ENCODE assay signal across 8 cellular contexts in the genomic region with DNA sequence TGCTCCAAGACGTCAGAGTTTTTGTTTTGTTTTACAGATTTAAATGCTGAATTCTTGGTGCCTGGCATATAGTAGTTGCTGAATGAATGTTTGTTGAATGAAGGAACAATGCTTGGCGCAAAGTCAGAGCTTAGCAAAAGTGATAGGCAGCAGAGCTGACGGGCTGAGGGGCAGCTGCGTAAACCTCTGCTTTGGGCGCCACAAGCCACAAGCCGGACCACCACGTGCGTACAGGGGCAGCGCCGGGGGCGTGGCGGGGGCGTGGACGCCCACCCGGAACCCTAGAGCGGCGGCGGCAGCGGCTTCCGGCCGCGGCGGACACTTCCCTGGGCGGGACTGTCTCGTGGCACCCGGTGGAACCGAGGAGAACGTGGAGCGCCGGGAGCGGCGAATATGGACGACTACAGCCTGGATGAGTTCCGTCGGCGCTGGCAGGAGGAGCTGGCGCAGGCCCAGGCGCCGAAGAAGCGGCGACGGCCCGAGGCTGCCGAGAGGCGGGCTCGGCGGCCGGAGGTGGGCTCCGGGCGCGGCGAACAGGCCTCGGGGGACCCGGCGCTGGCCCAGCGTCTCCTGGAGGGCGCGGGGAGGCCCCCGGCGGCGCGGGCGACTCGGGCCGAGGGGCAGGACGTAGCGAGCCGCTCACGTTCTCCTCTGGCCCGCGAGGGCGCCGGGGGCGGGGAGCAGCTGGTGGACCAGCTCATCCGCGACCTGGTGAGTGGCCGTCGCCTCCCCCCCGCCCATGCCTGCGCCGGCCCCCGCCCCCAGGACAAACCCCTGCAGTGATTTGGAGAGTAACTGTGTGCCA. TPM values are rescaled to one million over a fixed set of nuclear protein-coding genes. Genes with fewer than 3 reads are reported as not detected.
A peak's percentile ranks its signal among the peaks of the same experiment; 100 is the strongest.
DNase-seq lines count a peak whose midpoint lies in the region; ATAC-seq, FAIRE-seq and TF ChIP-seq lines count a peak whose summit lies in the region.

A gene with protein sequence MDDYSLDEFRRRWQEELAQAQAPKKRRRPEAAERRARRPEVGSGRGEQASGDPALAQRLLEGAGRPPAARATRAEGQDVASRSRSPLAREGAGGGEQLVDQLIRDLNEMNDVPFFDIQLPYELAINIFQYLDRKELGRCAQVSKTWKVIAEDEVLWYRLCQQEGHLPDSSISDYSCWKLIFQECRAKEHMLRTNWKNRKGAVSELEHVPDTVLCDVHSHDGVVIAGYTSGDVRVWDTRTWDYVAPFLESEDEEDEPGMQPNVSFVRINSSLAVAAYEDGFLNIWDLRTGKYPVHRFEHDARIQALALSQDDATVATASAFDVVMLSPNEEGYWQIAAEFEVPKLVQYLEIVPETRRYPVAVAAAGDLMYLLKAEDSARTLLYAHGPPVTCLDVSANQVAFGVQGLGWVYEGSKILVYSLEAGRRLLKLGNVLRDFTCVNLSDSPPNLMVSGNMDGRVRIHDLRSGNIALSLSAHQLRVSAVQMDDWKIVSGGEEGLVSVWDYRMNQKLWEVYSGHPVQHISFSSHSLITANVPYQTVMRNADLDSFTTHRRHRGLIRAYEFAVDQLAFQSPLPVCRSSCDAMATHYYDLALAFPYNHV (plus strand): TSS at position 306 of the 805 bp plus-strand sequence. CDS start 88 bp downstream, at position 394.

- H3K4me3 ChIP-seq in KMS-11 (IDR thresholded peaks at IDR 0.05; ENCODE audit: insufficient read depth, low read depth, low read length) (no peak within 1 kb of the TSS), SJSA1 (peak within 1 kb of the TSS; percentile 98), pancreas (peak within 1 kb of the TSS; percentile 77 to 98 (median 92)), tibial artery (peak within 1 kb of the TSS; percentile 88 to 93)

- no peaks in the 10 kb centered on the region for H4K20me1 ChIP-seq in KMS-11 (ENCODE audit: insufficient read depth)

- WGBS in pancreas, 2 donors: 0% methylated on average over 52 to 82 of the region's 82 CpGs

- TF ChIP-seq CTCF in KMS-11 (conservative IDR thresholded peaks at IDR 0.05; ENCODE audit: low read depth, low read length) (no peak), pancreas (IDR thresholded peaks at IDR 0.05) (no peak), tibial artery (IDR thresholded peaks at IDR 0.05) (no peak)

- H3K9ac ChIP-seq in KMS-11: peak within 1 kb of the TSS; percentile 74

- H3K36me3 ChIP-seq in KMS-11 (ENCODE audit: insufficient read depth): no peaks in the 10 kb centered on the region
- peaks cover 15% of the 10 kb centered on the region for H3K36me3 ChIP-seq in SJSA1
- H3K36me3 ChIP-seq in pancreas: no peaks in the 10 kb centered on the region
- H3K36me3 ChIP-seq in tibial artery: no peaks in the 10 kb centered on the region

- H3K4me2 ChIP-seq in KMS-11: peak within 1 kb of the TSS; percentile 64

- DNase-seq in EL (peak; percentile 80), SJSA1 (ENCODE audit: low read depth in 1 of 2, low spot score in 2 of 2) (peak; percentile 74 to 86), Right ventricle myocardium inferior (ENCODE audit: missing footprints) (peak; percentile 87), pancreas (peak; percentile 56 to 89 (median 71)), tibial artery (peak; percentile 50 to 77)
- DNase-seq in activated naive CD4-positive, alpha-beta T cell treated with anti-CD3 and anti-CD28 coated beads, Interleukin-2, amount 50 U/mL, for 72 hours (ENCODE audit: low spot score in 2 of 2): peak; percentile 70 to 72

- ATAC-seq in GM21737 (IDR thresholded peaks at IDR 0.05; ENCODE audit: unreplicated experiment) (peak; percentile 81), Right ventricle myocardium inferior (peak; percentile 93), pancreas (peak; percentile 91 to 97 (median 94))
- ATAC-seq in activated naive CD4-positive, alpha-beta T cell treated with anti-CD3 and anti-CD28 coated beads, Interleukin-2, amount 50 U/mL, for 72 hours: peak; percentile 84 to 88

- peaks cover 0 to 4% of the 10 kb centered on the region in 2 donors for H3K9me3 Mint-ChIP-seq in activated naive CD4-positive, alpha-beta T cell treated with anti-CD3 and anti-CD28 coated beads, Interleukin-2, amount 50 U/mL, for 72 hours

- H3K9me3 ChIP-seq in SJSA1 (replicated peaks) (0 out of 2 replicates have a peak, but pooled peaks cover 2% of the 10 kb centered on the region), pancreas (no peaks in the 10 kb centered on the region), tibial artery (no peaks in the 10 kb centered on the region)

- no peaks in the 10 kb centered on the region for H3K27me3 ChIP-seq in KMS-11 (ENCODE audit: insufficient read depth, low read depth)
- no peaks in the 10 kb centered on the region; the same call in 1 of the 2 replicates for H3K27me3 ChIP-seq in SJSA1 (replicated peaks)
- H3K27me3 ChIP-seq in pancreas: no peaks in the 10 kb centered on the region
- no peaks in the 10 kb centered on the region for H3K27me3 ChIP-seq in tibial artery

- no peak for FAIRE-seq in pancreas (lab: Jason Lieb, UNC)

- peaks cover 10 to 22% of the 10 kb centered on the region in 2 donors for H3K36me3 Mint-ChIP-seq in activated naive CD4-positive, alpha-beta T cell treated with anti-CD3 and anti-CD28 coated beads, Interleukin-2, amount 50 U/mL, for 72 hours

- peak within 1 kb of the TSS; percentile 62 for H2AFZ ChIP-seq in KMS-11 (ENCODE audit: low read depth)

- H3K27ac ChIP-seq in KMS-11 (peak within 1 kb of the TSS; percentile 36; the same call in 1 of the 2 replicates), SJSA1 (peak within 1 kb of the TSS; percentile 78), pancreas (peak within 1 kb of the TSS; percentile 44 to 75 (median 70)), tibial artery (peak within 1 kb of the TSS; percentile 80 to 85)

- intact Hi-C loops in Right ventricle myocardium inferior (cut with DNase I) (no loop called here), pancreas (cut with DNase I) (no loop called here), tibial artery (cut with DNase I; ENCODE audit: low total_unique reads) (no loop called here)

- H3K79me2 ChIP-seq in KMS-11 (ENCODE audit: insufficient read depth, low read depth): peaks cover 15% of the 10 kb centered on the region

- H3K4me1 ChIP-seq in KMS-11 (ENCODE audit: low read depth, poor library complexity, severe bottlenecking): peaks cover 20% of the 10 kb centered on the region
- H3K4me1 ChIP-seq in SJSA1 (replicated peaks): peaks cover 2% of the 10 kb centered on the region
- peaks cover 0 to 4% (median 0%) of the 10 kb centered on the region in 3 donors for H3K4me1 ChIP-seq in pancreas
- H3K4me1 ChIP-seq in tibial artery: peaks cover 0 to 21% (median 14%) of the 10 kb centered on the region in 4 donors

- peak within 1 kb of the TSS; percentile 75 to 94 for H3K27ac Mint-ChIP-seq in activated naive CD4-positive, alpha-beta T cell treated with anti-CD3 and anti-CD28 coated beads, Interleukin-2, amount 50 U/mL, for 72 hours

RNA-seq across cellular contexts. Expression of the gene that starts here (rescaled TPM):
- total RNA-seq in SJSA1 (2014; rRNA removed; shearing (Covaris generic)): 9.9 and 10.3 TPM in 2 replicates
- 1 to 10 TPM; 3.1 to 7.4 TPM for total RNA-seq in activated naive CD4-positive, alpha-beta T cell treated with anti-CD3 and anti-CD28 coated beads, Interleukin-2, amount 50 U/mL, for 72 hours
- total RNA-seq in Right ventricle myocardium inferior (5.4 TPM), pancreas (1 to 10 TPM; 8.0 to 9.6 (median 8.6) TPM)
- 1 to 10 TPM; 3.6 to 4.9 TPM for polyA plus RNA-seq in pancreas
